Comparison of ENCODE assay signal across 2 cellular contexts in the genomic region with DNA sequence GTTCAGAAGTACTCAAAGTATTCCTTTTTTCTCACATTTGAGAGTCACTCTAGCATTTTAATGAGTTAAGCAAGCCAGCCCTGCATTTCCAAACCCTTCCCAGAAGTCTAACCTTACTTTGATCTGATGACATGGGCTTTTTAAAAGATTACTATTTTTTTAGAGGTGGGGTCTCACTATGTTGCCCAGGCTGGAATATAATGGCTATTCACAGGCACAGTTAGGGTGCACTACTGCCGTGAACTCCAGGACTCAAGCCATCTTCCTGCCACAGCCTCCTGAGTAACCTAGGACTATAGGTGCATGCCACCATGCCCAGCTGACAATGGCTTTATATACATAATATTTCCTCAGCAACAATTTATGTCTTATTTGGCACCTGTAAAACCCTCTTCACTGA.
TF ChIP-seq lines count a peak whose summit lies in the region.

No MANE protein-coding gene starts in this region.

TF ChIP-seq in HEK293, 187 proteins besides CTCF, POLR2A, EP300 and RAD21:
- TF ChIP-seq ZNF121 (tag by site-specific recombination; IDR thresholded peaks at IDR 0.05) (peak; percentile 56; the same call in 1 of the 2 replicates), ZNF747 (tag by site-specific recombination; IDR thresholded peaks at IDR 0.05) (no peak)

TF ChIP-seq in K562, 482 proteins besides CTCF, POLR2A, EP300 and RAD21:
- TF ChIP-seq, protein P1, sequence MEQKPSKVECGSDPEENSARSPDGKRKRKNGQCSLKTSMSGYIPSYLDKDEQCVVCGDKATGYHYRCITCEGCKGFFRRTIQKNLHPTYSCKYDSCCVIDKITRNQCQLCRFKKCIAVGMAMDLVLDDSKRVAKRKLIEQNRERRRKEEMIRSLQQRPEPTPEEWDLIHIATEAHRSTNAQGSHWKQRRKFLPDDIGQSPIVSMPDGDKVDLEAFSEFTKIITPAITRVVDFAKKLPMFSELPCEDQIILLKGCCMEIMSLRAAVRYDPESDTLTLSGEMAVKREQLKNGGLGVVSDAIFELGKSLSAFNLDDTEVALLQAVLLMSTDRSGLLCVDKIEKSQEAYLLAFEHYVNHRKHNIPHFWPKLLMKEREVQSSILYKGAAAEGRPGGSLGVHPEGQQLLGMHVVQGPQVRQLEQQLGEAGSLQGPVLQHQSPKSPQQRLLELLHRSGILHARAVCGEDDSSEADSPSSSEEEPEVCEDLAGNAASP (IDR thresholded peaks at IDR 0.05): no peak
- peak; percentile 39 for TF ChIP-seq ZNF121 (CRISPR knock-in tag; conservative IDR thresholded peaks at IDR 0.05)
